ENCODE assay signal across 25 cellular contexts in the genomic region with DNA sequence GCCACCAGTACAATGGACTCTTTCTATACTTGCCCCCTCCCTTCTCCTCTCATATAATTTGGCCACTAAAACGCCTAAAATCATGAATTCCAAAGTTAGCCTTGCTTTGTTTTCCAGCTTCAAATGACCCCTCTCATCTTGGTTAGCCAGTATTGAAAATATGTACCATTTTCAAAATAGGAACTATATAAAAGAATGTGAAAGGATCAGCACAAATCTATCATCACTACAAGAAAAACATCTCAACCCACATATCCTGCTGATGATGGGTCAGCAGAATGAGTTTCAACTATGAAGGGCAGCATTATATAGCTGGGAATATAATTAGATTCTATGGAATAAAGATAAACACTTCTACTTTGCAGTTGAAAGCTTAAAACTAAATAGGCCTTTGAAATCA.
"Had no signal": no experiment of that assay in that cellular context is flagged by ENCODE, and none has a peak within 500 bp of the region (broad histone marks: within the 10 kb centered on the region; RNA-seq: fewer than 3 reads in every experiment).

No MANE protein-coding gene starts in this region.

- H3K4me3 ChIP-seq: MG63, SJCRH30, SK-N-MC had no signal

- DNase-seq: IMR-90; Karpas-422; KG1; MG63; NCI-H1092; NCI-H1105 treated with DMSO at 0.1 percent for 48 hours; NCI-H1417 treated with DMSO at 0.1 percent for 48 hours; NCI-H187; NCI-H2029; NCI-H2081 treated with DMSO at 0.1 percent for 48 hours; NCI-H2171; NCI-H226; NCI-H446; NCI-H510A; NCI-H524 treated with DMSO at 0.1 percent for 48 hours; NCI-H69; NCI-H774; NK-92 treated with Interleukin-12 subunit alpha and Interleukin-12 subunit beta, amount 100 ng/mL, for 24 hours; PC-3; SHP77 treated with DMSO at 0.1 percent for 48 hours; SJCRH30 had no signal

- ATAC-seq: HepG2, Panc1, PC-3, Right ventricle myocardium inferior had no signal

- H3K36me3 ChIP-seq: MG63, SJCRH30 had no signal

- H3K4me1 ChIP-seq: SJCRH30 had no signal

- H3K9me3 ChIP-seq: MG63, SJCRH30 had no signal

- H3K27ac ChIP-seq: SJCRH30, SK-N-MC had no signal

- H3K27me3 ChIP-seq: MG63, SJCRH30 had no signal
